ENCODE assay signal across 8 cellular contexts in the genomic region with DNA sequence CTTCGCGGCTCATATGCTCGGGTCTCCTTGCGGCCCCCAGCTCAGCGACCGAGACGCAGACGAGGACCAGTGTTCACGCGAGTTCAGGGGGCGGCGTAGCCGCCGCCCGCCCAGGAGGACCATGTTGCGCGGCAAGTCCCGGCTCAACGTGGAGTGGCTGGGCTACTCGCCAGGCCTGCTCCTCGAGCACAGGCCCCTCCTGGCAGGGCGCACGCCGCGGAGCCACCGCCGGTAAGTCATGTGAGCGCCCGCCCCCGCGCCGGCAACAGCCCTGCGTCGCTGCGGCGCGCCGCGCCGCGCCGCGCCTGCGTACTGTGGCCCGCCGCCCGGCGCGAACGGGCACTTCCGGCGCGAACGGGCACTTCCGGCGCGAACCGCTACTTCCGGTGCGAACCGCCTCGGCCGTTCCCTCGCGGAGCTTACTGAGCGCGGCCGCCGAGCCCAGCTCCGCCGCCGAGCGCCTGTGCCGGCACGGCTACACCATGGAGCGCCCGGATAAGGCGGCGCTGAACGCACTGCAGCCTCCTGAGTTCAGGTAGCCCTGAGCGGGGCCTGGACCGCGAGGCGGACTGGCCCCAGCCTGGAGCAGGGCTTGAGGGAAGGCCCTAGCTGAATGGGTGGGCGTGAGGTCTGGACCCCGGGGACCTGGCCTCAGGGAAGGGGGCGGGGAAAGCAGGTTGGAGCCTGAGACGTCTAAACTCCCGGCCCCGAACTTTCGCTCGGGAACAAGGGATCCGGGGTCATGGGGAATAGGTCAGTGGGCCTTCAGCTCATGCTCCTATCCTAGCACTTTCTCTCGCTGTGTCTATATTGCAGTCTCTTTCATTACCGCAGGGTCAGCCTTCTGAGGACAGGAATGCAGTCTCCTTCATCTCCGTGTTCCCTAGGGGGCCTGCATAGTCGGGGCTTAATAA. TPM values are rescaled to one million over a fixed set of nuclear protein-coding genes. Genes with fewer than 3 reads are reported as not detected.
DNase-seq lines count a peak whose midpoint lies in the region; ATAC-seq, FAIRE-seq and TF ChIP-seq lines count a peak whose summit lies in the region.

VMA21 (plus strand) TSS at position 380 of the 914 bp plus-strand sequence; CDS start at position 483, 103 bp downstream.

- peaks cover 46% of the 10 kb centered on the region for H3K4me1 Mint-ChIP-seq in T-helper 1 cell treated with Interleukin-12 subunit alpha and Interleukin-12 subunit beta and Interleukin-4 antibody, amounts not matched to agents 30 μg/mL and 1 μg/mL, for 36 hours (ENCODE audit: low read depth)

- intact Hi-C loops in left ventricle myocardium superior (cut with micrococcal nuclease) = no loop called here

- no peaks in the 10 kb centered on the region for H3K9me3 Mint-ChIP-seq in T-helper 1 cell treated with Interleukin-12 subunit alpha and Interleukin-12 subunit beta and Interleukin-4 antibody, amounts not matched to agents 30 μg/mL and 1 μg/mL, for 36 hours

- H3K27ac Mint-ChIP-seq in T-helper 1 cell treated with Interleukin-12 subunit alpha and Interleukin-12 subunit beta and Interleukin-4 antibody, amounts not matched to agents 30 μg/mL and 1 μg/mL, for 36 hours = peak within 1 kb of the TSS; percentile 94

- peaks cover 8% of the 10 kb centered on the region for H3K36me3 Mint-ChIP-seq in T-helper 1 cell treated with Interleukin-12 subunit alpha and Interleukin-12 subunit beta and Interleukin-4 antibody, amounts not matched to agents 30 μg/mL and 1 μg/mL, for 36 hours (ENCODE audit: low read depth)

- H3K4me3 Mint-ChIP-seq in T-helper 1 cell treated with Interleukin-12 subunit alpha and Interleukin-12 subunit beta and Interleukin-4 antibody, amounts not matched to agents 30 μg/mL and 1 μg/mL, for 36 hours = peak within 1 kb of the TSS; percentile 82

- in situ Hi-C loops in GM13976 (cut with MboI; ENCODE audit: low sequenced_read_pairs, unreplicated experiment) = no loop called here

- DNase-seq in GM13976 (ENCODE audit: low spot score) (peak; percentile 84), NCI-H1417 (lab: John Stamatoyannopoulos, UW) (peak; percentile 90 to 95 (median 93)), amniotic stem cell (lab: John Stamatoyannopoulos, UW) (peak; percentile 9), left ventricle myocardium superior (peak; percentile 97), pulmonary artery endothelial cell (ENCODE audit: low read depth, low spot score) (peak; percentile 47), urothelium cell line (ENCODE audit: low spot score) (peak; percentile 70)

- no peak for FAIRE-seq in urothelium cell line (lab: Jason Lieb, UNC)

- no peaks in the 10 kb centered on the region for H3K27me3 Mint-ChIP-seq in T-helper 1 cell treated with Interleukin-12 subunit alpha and Interleukin-12 subunit beta and Interleukin-4 antibody, amounts not matched to agents 30 μg/mL and 1 μg/mL, for 36 hours (ENCODE audit: low read depth)

- ATAC-seq in HG02763 (IDR thresholded peaks at IDR 0.05; ENCODE audit: unreplicated experiment) = peak; percentile 85
- ATAC-seq in left ventricle myocardium superior = peak; percentile 100

- TF ChIP-seq CTCF in GM13976 (IDR thresholded peaks at IDR 0.05; ENCODE audit: borderline replicate concordance, control extremely low read depth, extremely low read depth, insufficient read depth, missing control alignments) = no peak

RNA-seq across cellular contexts. Expression of gene VMA21, which starts in this region (rescaled TPM):
- 21.9 TPM for total RNA-seq in left ventricle myocardium superior
- total RNA-seq in pulmonary artery endothelial cell = 70.7 and 77.1 TPM in 2 replicates

Comparison
In these comparisons a context has a peak if more than half of its experiments do, and no peak if none do; other contexts are left out.
1. Peak in every context shown above with its lines: DNase-seq and ATAC-seq.
2. DNase-seq: peak in every context shown above with its lines; median percentile 97 in left ventricle myocardium superior; 93 in NCI-H1417; 84 in GM13976; 70 in urothelium cell line; 47 in pulmonary artery endothelial cell; 9 in amniotic stem cell.